Comparison of ENCODE assay signal across 22 cellular contexts in genomic region chr5:147359551-147359950, GRCh38.
"Had no signal": no experiment of that assay in that cellular context is flagged by ENCODE, and none has a peak within 500 bp of the region (broad histone marks: within the 10 kb centered on the region; RNA-seq: fewer than 3 reads in every experiment).

No MANE protein-coding gene starts in this region.

- H3K27me3 Mint-ChIP-seq: activated CD4-positive, alpha-beta memory T cell treated with anti-CD3 and anti-CD28 coated beads, Interleukin-2, amount 10 ng/mL, durations not matched to agents 7 days and 5 days; activated naive CD4-positive, alpha-beta T cell treated with anti-CD3 and anti-CD28 coated beads, Interleukin-2, amount 10 ng/mL, durations not matched to agents 7 days and 5 days; activated naive CD8-positive, alpha-beta T cell treated with anti-CD3 and anti-CD28 coated beads for 36 hours had no signal

- H3K9me3 ChIP-seq: MG63 had no signal

- H3K9ac ChIP-seq: KMS-11 had no signal

- H3K4me1 Mint-ChIP-seq: activated CD4-positive, alpha-beta memory T cell treated with anti-CD3 and anti-CD28 coated beads, Interleukin-2, amount 10 ng/mL, durations not matched to agents 7 days and 5 days; activated CD4-positive, alpha-beta T cell treated with anti-CD3 and anti-CD28 coated beads for 36 hours; activated naive CD4-positive, alpha-beta T cell treated with anti-CD3 and anti-CD28 coated beads, Interleukin-2, amount 10 ng/mL, durations not matched to agents 7 days and 5 days; activated naive CD8-positive, alpha-beta T cell treated with anti-CD3 and anti-CD28 coated beads for 36 hours had no signal

- H3K4me3 ChIP-seq: MG63, PC-9 had no signal

- H3K4me2 ChIP-seq: KMS-11, PC-9 had no signal

- H3K27ac Mint-ChIP-seq: activated CD4-positive, alpha-beta memory T cell treated with anti-CD3 and anti-CD28 coated beads, Interleukin-2, amount 10 ng/mL, durations not matched to agents 7 days and 5 days; activated CD4-positive, alpha-beta T cell treated with anti-CD3 and anti-CD28 coated beads for 36 hours; activated naive CD4-positive, alpha-beta T cell treated with anti-CD3 and anti-CD28 coated beads, Interleukin-2, amount 10 ng/mL, durations not matched to agents 7 days and 5 days; activated naive CD8-positive, alpha-beta T cell treated with anti-CD3 and anti-CD28 coated beads for 36 hours; activated T-helper 2 cell treated with anti-CD3 and anti-CD28 coated beads, Interferon-gamma antibody, Interleukin-2, Interleukin-4, amounts not matched to agents 10 μg/mL and 5 μg/mL and 100 μg/mL, durations not matched to agents 14 hours and 24 hours and 36 hours had no signal

- H2AFZ ChIP-seq: PC-9 had no signal

- DNase-seq: activated CD4-positive, alpha-beta memory T cell treated with anti-CD3 and anti-CD28 coated beads, Interleukin-2, amount 10 ng/mL, durations not matched to agents 7 days and 5 days; activated CD4-positive, alpha-beta T cell treated with anti-CD3 and anti-CD28 coated beads for 36 hours; activated CD4-positive, alpha-beta T cell treated with anti-CD3 and anti-CD28 coated beads, Interleukin-2, amount 50 U/mL, for 1 hour; activated gamma-delta T cell treated with Interleukin-2 at 50 U/mL for 16 hours; activated naive CD4-positive, alpha-beta T cell treated with anti-CD3 and anti-CD28 coated beads, Interleukin-2, amount 10 ng/mL, durations not matched to agents 7 days and 5 days; activated naive CD8-positive, alpha-beta T cell treated with anti-CD3 and anti-CD28 coated beads for 36 hours; activated T-cell treated with anti-CD3 and anti-CD28 coated beads for 4 hours; activated T-cell treated with anti-CD3 and anti-CD28 coated beads, Interleukin-2, amount 50 U/mL, for 48 hours; caudate nucleus; MG63; MV-4-11; NCI-H1092 treated with DMSO at 0.1 percent for 48 hours; NCI-H1417 treated with DMSO at 0.1 percent for 48 hours; NCI-H1694; NCI-H2029 treated with DMSO at 0.1 percent for 48 hours; NCI-H524; PC-9; SIG-M5; T-helper 1 cell; WERI-Rb-1 had no signal

- H3K36me3 Mint-ChIP-seq: activated naive CD4-positive, alpha-beta T cell treated with anti-CD3 and anti-CD28 coated beads, Interleukin-2, amount 10 ng/mL, durations not matched to agents 7 days and 5 days; activated naive CD8-positive, alpha-beta T cell treated with anti-CD3 and anti-CD28 coated beads for 36 hours had no signal

- H3K4me3 Mint-ChIP-seq: activated CD4-positive, alpha-beta memory T cell treated with anti-CD3 and anti-CD28 coated beads, Interleukin-2, amount 10 ng/mL, durations not matched to agents 7 days and 5 days; activated CD4-positive, alpha-beta T cell treated with anti-CD3 and anti-CD28 coated beads for 36 hours; activated naive CD4-positive, alpha-beta T cell treated with anti-CD3 and anti-CD28 coated beads, Interleukin-2, amount 10 ng/mL, durations not matched to agents 7 days and 5 days; activated naive CD8-positive, alpha-beta T cell treated with anti-CD3 and anti-CD28 coated beads for 36 hours had no signal

- H3K9me3 Mint-ChIP-seq: activated CD4-positive, alpha-beta memory T cell treated with anti-CD3 and anti-CD28 coated beads, Interleukin-2, amount 10 ng/mL, durations not matched to agents 7 days and 5 days; activated naive CD4-positive, alpha-beta T cell treated with anti-CD3 and anti-CD28 coated beads, Interleukin-2, amount 10 ng/mL, durations not matched to agents 7 days and 5 days; activated T-helper 2 cell treated with anti-CD3 and anti-CD28 coated beads, Interferon-gamma antibody, Interleukin-2, Interleukin-4, amounts not matched to agents 10 μg/mL and 5 μg/mL and 100 μg/mL, durations not matched to agents 14 hours and 24 hours and 36 hours had no signal

- H3K27ac ChIP-seq: KMS-11, PC-9, WERI-Rb-1 had no signal

- H3K36me3 ChIP-seq: MG63, WERI-Rb-1 had no signal

- H3K27me3 ChIP-seq: MG63 had no signal
